In the genomic region with DNA sequence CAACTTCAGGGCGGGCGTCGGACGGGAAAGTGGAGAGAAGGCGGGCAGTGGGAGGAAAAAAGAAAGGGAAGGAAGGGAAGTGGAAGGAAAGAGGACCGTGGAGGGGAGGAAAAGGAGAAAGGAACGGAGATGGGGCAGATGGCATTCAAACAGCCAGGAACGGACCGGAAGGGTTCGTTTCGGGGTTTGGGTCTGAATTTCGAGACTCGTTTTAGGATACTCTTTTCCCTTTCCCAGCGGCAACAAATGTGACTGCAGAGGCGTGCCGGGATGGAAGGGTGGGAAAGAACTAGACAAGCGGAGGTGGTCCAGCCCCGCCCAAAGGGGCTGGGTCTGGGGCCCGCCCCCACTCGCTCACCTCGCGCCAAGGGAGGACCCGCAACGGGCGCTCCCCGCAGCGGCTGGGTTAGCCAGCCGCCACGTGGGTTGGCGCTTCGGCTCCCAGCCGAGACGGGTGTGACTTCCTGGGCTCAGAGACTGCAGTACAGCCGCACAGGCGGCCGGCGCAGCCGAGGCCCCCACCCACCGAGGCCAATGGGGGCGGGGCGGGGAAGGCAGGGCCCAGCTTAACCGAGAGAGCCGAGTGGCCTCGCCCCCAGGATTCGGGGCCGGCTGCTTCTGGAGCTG, we compare ENCODE assay signal across 8 cellular contexts. TPM values are rescaled to one million over a fixed set of nuclear protein-coding genes. Genes with fewer than 3 reads are reported as not detected.
DNase-seq lines count a peak whose midpoint lies in the region; ATAC-seq and TF ChIP-seq lines count a peak whose summit lies in the region.

No MANE protein-coding gene starts in this region.

- peaks cover 13% of the 10 kb centered on the region for H3K4me1 ChIP-seq in OCI-LY1 (ENCODE audit: insufficient read depth, low read length, severe bottlenecking)

- no peak overlapping the region for H3K27ac ChIP-seq in OCI-LY1 (ENCODE audit: low read depth, low read length, poor library complexity, severe bottlenecking)

- H4K20me1 ChIP-seq in OCI-LY1 (ENCODE audit: insufficient read depth, low read length): no peaks in the 10 kb centered on the region

- no peak overlapping the region for H2AFZ ChIP-seq in OCI-LY1 (ENCODE audit: low read length)

- H3K9me2 ChIP-seq in OCI-LY1 (ENCODE audit: low read depth, low read length): no peaks in the 10 kb centered on the region

- peak; percentile 94 for DNase-seq in Calu3
- DNase-seq in HK-2 (ENCODE audit: unreplicated experiment): peak; percentile 91
- DNase-seq in amniotic epithelial cell (ENCODE audit: low read depth): peak; percentile 87
- DNase-seq in left cardiac atrium: peak; percentile 89
- peak; percentile 96 for DNase-seq in osteocyte (ENCODE audit: extremely low spot score, unreplicated experiment)
- no peak for DNase-seq in NCI-H2171 treated with DMSO at 0.1 percent for 48 hours (lab: John Stamatoyannopoulos, UW)

- H3K79me2 ChIP-seq in OCI-LY1 (ENCODE audit: insufficient read depth, low read length): no peaks in the 10 kb centered on the region

- peaks cover 59% of the 10 kb centered on the region for H3K36me3 Mint-ChIP-seq in Calu3 (ENCODE audit: insufficient read depth, unreplicated experiment)
- no peaks in the 10 kb centered on the region for H3K36me3 Mint-ChIP-seq in osteocyte (ENCODE audit: unreplicated experiment)

- no peaks in the 10 kb centered on the region for H3K9me3 ChIP-seq in OCI-LY1 (ENCODE audit: low read length)

- ATAC-seq in GM19438 (IDR thresholded peaks at IDR 0.05; ENCODE audit: low read depth, unreplicated experiment): peak; percentile 41
- ATAC-seq in left cardiac atrium: peak; percentile 76 to 80

- TF ChIP-seq CTCF in Calu3 (IDR thresholded peaks at IDR 0.05; ENCODE audit: unreplicated experiment): no peak
- TF ChIP-seq CTCF in OCI-LY1 (IDR thresholded peaks at IDR 0.05; ENCODE audit: low read length): no peak
- no peak for TF ChIP-seq CTCF in osteocyte (IDR thresholded peaks at IDR 0.05)

- H3K4me3 Mint-ChIP-seq in Calu3 (ENCODE audit: low read depth, unreplicated experiment) (peak overlapping the region; percentile 77), osteocyte (ENCODE audit: unreplicated experiment) (peak overlapping the region; percentile 92)

- H3K4me1 Mint-ChIP-seq in Calu3 (ENCODE audit: low read depth, unreplicated experiment) (peaks cover 49% of the 10 kb centered on the region), osteocyte (ENCODE audit: unreplicated experiment) (peaks cover 33% of the 10 kb centered on the region)

- H3K27me3 Mint-ChIP-seq in Calu3 (ENCODE audit: unreplicated experiment): peaks cover 13% of the 10 kb centered on the region
- peaks cover 12% of the 10 kb centered on the region for H3K27me3 Mint-ChIP-seq in osteocyte (ENCODE audit: unreplicated experiment)

- 0 out of 2 replicates have a peak, but pooled peaks cover 4% of the 10 kb centered on the region for H3K27me3 ChIP-seq in OCI-LY1 (ENCODE audit: insufficient read depth, low read length)

- CTCF ChIA-PET in Calu3 (lab: Charles Lee): interaction anchor here (1.5 kb wide), 1 partner anchor 89 kb away, joined by 7 read pairs; no protein-coding TSS in a partner anchor

- no TSS peak for BruUV-seq in Calu3 (replicated peaks; lab: Mats Ljungman, UMichigan)

- no peaks in the 10 kb centered on the region for H3F3A ChIP-seq in OCI-LY1 (ENCODE audit: insufficient read depth, low read length)

- H3K9ac ChIP-seq in OCI-LY1 (ENCODE audit: low read length): no peak overlapping the region; the same call in 1 of the 2 replicates

- H3K4me2 ChIP-seq in OCI-LY1 (ENCODE audit: low read length): peak overlapping the region; percentile 79

- H3K9me3 Mint-ChIP-seq in Calu3 (ENCODE audit: low read depth, unreplicated experiment): no peaks in the 10 kb centered on the region
- H3K9me3 Mint-ChIP-seq in osteocyte (ENCODE audit: unreplicated experiment): no peaks in the 10 kb centered on the region

- intact Hi-C loops in Calu3 (cut with micrococcal nuclease; ENCODE audit: unreplicated experiment): loop anchor here (2.0 to 5.0 kb wide), 4 partner anchors 89 to 1122 kb away; partner anchors contain the start of genes TMEM167A and XRCC4
- intact Hi-C loops in left cardiac atrium (cut with DNase I): no loop called here

- no peaks in the 10 kb centered on the region for H3K36me3 ChIP-seq in OCI-LY1 (ENCODE audit: insufficient read depth, low read length)

- H3K27ac Mint-ChIP-seq in Calu3 (ENCODE audit: unreplicated experiment) (peak overlapping the region; percentile 84), osteocyte (ENCODE audit: unreplicated experiment) (peak overlapping the region; percentile 97)

- H3K4me3 ChIP-seq in OCI-LY1 (ENCODE audit: low read depth, low read length, poor library complexity, severe bottlenecking): peak overlapping the region; percentile 55

RNA-seq across cellular contexts. Expression of gene VCAN, which starts 2.7 kb away (rescaled TPM):
- total RNA-seq in Calu3 (2022) (25.4 and 31.4 TPM in 2 replicates), left cardiac atrium (100 to 1,000 TPM in 1 of 2 donors, 10 to 100 TPM in 1; 94.1 to 195 TPM), osteocyte (67.0 and 67.5 TPM in 2 replicates)
